Comparison of ENCODE assay signal across 14 cellular contexts in the genomic region with DNA sequence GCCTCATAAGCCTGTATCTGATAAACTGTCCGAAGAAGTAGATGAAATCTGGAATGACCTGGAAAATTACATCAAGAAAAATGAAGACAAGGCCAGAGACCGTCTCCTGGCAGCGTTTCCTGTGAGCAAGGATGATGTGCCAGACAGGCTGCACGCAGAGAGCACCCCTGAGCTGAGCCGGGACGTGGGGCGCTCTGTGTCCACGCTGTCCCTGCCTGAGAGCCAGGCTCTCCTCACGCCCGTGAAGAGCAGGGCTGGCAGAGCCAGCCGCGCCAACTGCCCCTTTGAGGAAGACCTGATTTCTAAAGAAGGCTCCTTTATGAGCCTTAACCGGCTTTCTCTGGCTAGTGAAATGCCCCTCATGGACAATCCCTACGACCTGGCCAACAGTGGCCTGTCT. TPM values are rescaled to one million over a fixed set of nuclear protein-coding genes. Genes with fewer than 3 reads are reported as not detected.
A peak's percentile ranks its signal among the peaks of the same experiment; 100 is the strongest.
DNase-seq lines count a peak whose midpoint lies in the region; ATAC-seq, FAIRE-seq and TF ChIP-seq lines count a peak whose summit lies in the region.
"Had no signal": no experiment of that assay in that cellular context is flagged by ENCODE, and none has a peak within 500 bp of the region (broad histone marks: within the 10 kb centered on the region; RNA-seq: fewer than 3 reads in every experiment).

No MANE protein-coding gene starts in this region.

- TSS peak; percentile 61 for BruUV-seq in GM12878 (replicated peaks; lab: Mats Ljungman, UMichigan)
- BruUV-seq in endothelial cell of umbilical vein (replicated peaks; lab: Mats Ljungman, UMichigan), result TSS peak; percentile 13

- H3K9me3 ChIP-seq in SK-N-SH (no peaks in the 10 kb centered on the region), GM12878 (replicated peaks; ENCODE audit: control insufficient read depth, insufficient read depth, low read length) (no peaks in the 10 kb centered on the region), endothelial cell of umbilical vein (replicated peaks; ENCODE audit: control insufficient read depth, insufficient read depth, low read length) (no peaks in the 10 kb centered on the region)

- H3K4me1 ChIP-seq in SK-N-SH (ENCODE audit: control insufficient read depth in 1 of 2, insufficient read depth in 2 of 2, low read depth in 1 of 2, low read length in 1 of 2) (no peaks in the 10 kb centered on the region), GM12878 (ENCODE audit: control insufficient read depth, insufficient read depth, low read length) (no peaks in the 10 kb centered on the region), endothelial cell of umbilical vein (ENCODE audit: control insufficient read depth, extremely low read depth, insufficient read depth, low read length) (no peaks in the 10 kb centered on the region)

- no peaks in the 10 kb centered on the region for H3K9me2 ChIP-seq in SK-N-SH

- no peaks in the 10 kb centered on the region for H3K36me3 Mint-ChIP-seq in naive thymus-derived CD8-positive, alpha-beta T cell
- H3K36me3 Mint-ChIP-seq: CD14-positive monocyte had no signal

- TF ChIP-seq CTCF in SK-N-SH (IDR thresholded peaks at IDR 0.05) (no peak), GM12878 (IDR thresholded peaks at IDR 0.05 in 2 of 3, conservative IDR thresholded peaks at IDR 0.05 in 1 of 3; ENCODE audit: control insufficient read depth in 2 of 3, extremely low read depth in 1 of 3, insufficient read depth in 1 of 3, low read depth in 3 of 3, low read length in 3 of 3) (no peak), endothelial cell of umbilical vein (IDR thresholded peaks at IDR 0.05; ENCODE audit: extremely low read depth in 1 of 2, insufficient read depth in 1 of 2, low read depth in 1 of 2, low read length in 2 of 2) (no peak)

- CTCF ChIA-PET in SK-N-SH (lab: Yijun Ruan, JAX) (interaction anchor here (0.9 kb wide), 1 partner anchor 16 kb away, joined by 3 read pairs; no protein-coding TSS in a partner anchor), GM12878 (lab: Yijun Ruan, JAX) (interaction anchor here (0.6 kb wide), 1 partner anchor 870 kb away, joined by 3 read pairs; no protein-coding TSS in a partner anchor), endothelial cell of umbilical vein (lab: Charles Lee) (interaction anchor here (0.6 to 1.0 kb wide), 2 partner anchors 14 to 558 kb away, joined by 3 to 4 read pairs; no protein-coding TSS in a partner anchor)

- no peaks in the 10 kb centered on the region for H3F3A ChIP-seq in SK-N-SH (replicated peaks; ENCODE audit: insufficient read depth)

- H2AFZ ChIP-seq in SK-N-SH (ENCODE audit: low read depth) (0 out of 2 replicates have a peak overlapping the region, but pooled peaks have one; percentile 35), GM12878 (ENCODE audit: control insufficient read depth, low read depth, low read length) (no peak overlapping the region), endothelial cell of umbilical vein (ENCODE audit: low read depth, low read length) (no peak overlapping the region)
- H2AFZ ChIP-seq: GM23338 had no signal

- intact Hi-C loops in GM12878 (cut with micrococcal nuclease; ENCODE audit: unreplicated experiment), result no loop called here
- intact Hi-C loops in endothelial cell of umbilical vein (cut with micrococcal nuclease), result no loop called here

- no peak for FAIRE-seq in GM12878 (lab: Jason Lieb, UNC)
- FAIRE-seq in endothelial cell of umbilical vein (lab: Jason Lieb, UNC), result no peak
- FAIRE-seq: GM12891 had no signal

- no peak overlapping the region for H3K4me3 ChIP-seq in SK-N-SH (ENCODE audit: low read depth in 2 of 2, low read length in 1 of 2)
- no peak overlapping the region for H3K4me3 ChIP-seq in GM12878
- H3K4me3 ChIP-seq in endothelial cell of umbilical vein (replicated peaks in 1 of 3; ENCODE audit: insufficient read depth in 1 of 3, low read depth in 1 of 3, low read length in 3 of 3), result no peak overlapping the region
- H3K4me3 ChIP-seq: GM23338 had no signal

- RAD21 ChIA-PET in GM12878 (lab: Charles Lee; ENCODE audit: unreplicated experiment), result no interaction called here

- 48% methylated on average over 12 of the region's 14 CpGs for WGBS in SK-N-SH (ENCODE audit: low lambda C conversion rate)
- 75% methylated on average over 14 of the region's 14 CpGs for WGBS in GM12878 (ENCODE audit: insufficient coverage, insufficient replicate concordance, low lambda C conversion rate, missing lambda C conversion rate)

- H3K9ac ChIP-seq in SK-N-SH, result no peak overlapping the region
- H3K9ac ChIP-seq in GM12878 (ENCODE audit: control insufficient read depth, insufficient read depth, low read length), result no peak overlapping the region
- no peak overlapping the region for H3K9ac ChIP-seq in endothelial cell of umbilical vein (replicated peaks; ENCODE audit: extremely low read depth, insufficient read depth, low read length)

- no peak for DNase-seq in SK-N-SH
- DNase-seq in GM12878 (ENCODE audit: low read depth, low spot score), result no peak
- DNase-seq in endothelial cell of umbilical vein (ENCODE audit: low read depth, low spot score), result no peak
- no peak for DNase-seq in naive thymus-derived CD8-positive, alpha-beta T cell
- DNase-seq in stimulated activated CD8-positive, alpha-beta memory T cell treated with anti-CD3 and anti-CD28 coated beads, Interleukin-4, amount 100 ng/mL, for 48 hours, result no peak
- DNase-seq: CD8-positive, alpha-beta memory T cell; DMS53; H7 had no signal

- H3K9me1 ChIP-seq in endothelial cell of umbilical vein (replicated peaks; ENCODE audit: control insufficient read depth, extremely low read depth, insufficient read depth, low read length), result no peaks in the 10 kb centered on the region

- no peaks in the 10 kb centered on the region for H3K9me3 Mint-ChIP-seq in naive thymus-derived CD8-positive, alpha-beta T cell
- H3K9me3 Mint-ChIP-seq: CD8-positive, alpha-beta memory T cell; GM23338 had no signal

- in situ Hi-C loops in GM12878 (cut with MboI), result no loop called here

- POLR2A ChIA-PET in SK-N-SH (lab: Yijun Ruan, JAX) (no interaction called here), GM12878 (lab: Charles Lee) (no interaction called here), endothelial cell of umbilical vein (lab: Charles Lee) (no interaction called here)
- POLR2A ChIA-PET in naive thymus-derived CD8-positive, alpha-beta T cell (lab: Charles Lee), result no interaction called here

- H3K27me3 Mint-ChIP-seq in naive thymus-derived CD8-positive, alpha-beta T cell, result peaks cover 0 to 1% (median 0%) of the 10 kb centered on the region in 5 donors

- H3K4me1 Mint-ChIP-seq in naive thymus-derived CD8-positive, alpha-beta T cell, result no peaks in the 10 kb centered on the region
- H3K4me1 Mint-ChIP-seq: CD14-positive monocyte; CD8-positive, alpha-beta memory T cell; GM23338 had no signal

- no peak overlapping the region for H3K27ac Mint-ChIP-seq in naive thymus-derived CD8-positive, alpha-beta T cell
- H3K27ac Mint-ChIP-seq: CD14-positive monocyte; CD8-positive, alpha-beta memory T cell; GM23338 had no signal

- H4K20me1 ChIP-seq in SK-N-SH (ENCODE audit: insufficient read depth) (no peaks in the 10 kb centered on the region), GM12878 (ENCODE audit: control insufficient read depth, insufficient read depth) (0 out of 2 replicates have a peak, but pooled peaks cover 2% of the 10 kb centered on the region), endothelial cell of umbilical vein (replicated peaks; ENCODE audit: control insufficient read depth, extremely low read depth, insufficient read depth, low read length) (no peaks in the 10 kb centered on the region)

- no peak for TF ChIP-seq POLR2A in GM12878 (IDR thresholded peaks at IDR 0.05; ENCODE audit: low read depth, low read length)
- no peak for TF ChIP-seq POLR2A in endothelial cell of umbilical vein (IDR thresholded peaks at IDR 0.05; ENCODE audit: low read depth, low read length)

- no peak overlapping the region for H3K4me2 ChIP-seq in SK-N-SH
- no peak overlapping the region for H3K4me2 ChIP-seq in GM12878 (ENCODE audit: control insufficient read depth, insufficient read depth)
- no peak overlapping the region for H3K4me2 ChIP-seq in endothelial cell of umbilical vein (ENCODE audit: insufficient read depth, low read length)
- H3K4me2 ChIP-seq: GM23338 had no signal

- TF ChIP-seq RAD21 in SK-N-SH (IDR thresholded peaks at IDR 0.05; ENCODE audit: low read length), result no peak
- TF ChIP-seq RAD21 in GM12878 (IDR thresholded peaks at IDR 0.05; ENCODE audit: insufficient read depth, low read depth, low read length), result no peak

- H3K36me3 ChIP-seq in SK-N-SH (replicated peaks in 1 of 2; ENCODE audit: control insufficient read depth in 1 of 2, insufficient read depth in 2 of 2, low read length in 1 of 2) (no peaks in the 10 kb centered on the region), GM12878 (ENCODE audit: control insufficient read depth in 2 of 2, insufficient read depth in 2 of 2, low read length in 1 of 2) (no peaks in the 10 kb centered on the region; a peak in 2 of 4 replicates), endothelial cell of umbilical vein (ENCODE audit: control insufficient read depth in 2 of 2, extremely low read depth in 1 of 2, insufficient read depth in 2 of 2, low read length in 2 of 2) (no peaks in the 10 kb centered on the region)

- SMC1A ChIA-PET in GM12878 (lab: Charles Lee; ENCODE audit: uncharacterized antibody, unreplicated experiment), result no interaction called here

- H3K79me2 ChIP-seq in SK-N-SH (ENCODE audit: insufficient read depth) (no peaks in the 10 kb centered on the region), GM12878 (ENCODE audit: control insufficient read depth, insufficient read depth, low read length) (no peaks in the 10 kb centered on the region), endothelial cell of umbilical vein (ENCODE audit: control insufficient read depth, insufficient read depth, low read length) (no peaks in the 10 kb centered on the region)

- H3K4me3 Mint-ChIP-seq in naive thymus-derived CD8-positive, alpha-beta T cell, result no peak overlapping the region
- H3K4me3 Mint-ChIP-seq: CD14-positive monocyte; CD8-positive, alpha-beta memory T cell; GM23338 had no signal

- no peak for TF ChIP-seq EP300 in SK-N-SH (IDR thresholded peaks at IDR 0.05; ENCODE audit: borderline replicate concordance in 1 of 2, low read depth in 1 of 2, low read length in 1 of 2)
- TF ChIP-seq EP300 in GM12878 (IDR thresholded peaks at IDR 0.05; ENCODE audit: borderline replicate concordance in 1 of 2, control insufficient read depth in 1 of 2, low read depth in 2 of 2, low read length in 2 of 2), result no peak

- dilution Hi-C loops in endothelial cell of umbilical vein (cut with MboI; ENCODE audit: extremely low pct_ligation_motif_present, low sequenced_read_pairs), result no loop called here

- H3K27ac ChIP-seq in SK-N-SH (ENCODE audit: low read depth in 2 of 2, low read length in 1 of 2) (no peak overlapping the region), GM12878 (ENCODE audit: control insufficient read depth, insufficient read depth) (no peak overlapping the region), endothelial cell of umbilical vein (ENCODE audit: insufficient read depth, low read depth, low read length) (no peak overlapping the region)
- H3K27ac ChIP-seq: 22Rv1 had no signal

- no peak for ATAC-seq in SK-N-SH treated with all-trans-retinoic acid at 6 μM for 48 hours
- ATAC-seq in GM12878, result no peak
- ATAC-seq in naive thymus-derived CD8-positive, alpha-beta T cell, result no peak
- ATAC-seq in GM18907 (IDR thresholded peaks at IDR 0.05; ENCODE audit: unreplicated experiment), result no peak
- ATAC-seq: GM23338 had no signal

- H3K27me3 ChIP-seq in SK-N-SH (ENCODE audit: insufficient read depth) (no peaks in the 10 kb centered on the region), GM12878 (replicated peaks in 1 of 2; ENCODE audit: control insufficient read depth in 2 of 2, insufficient read depth in 2 of 2, low read length in 1 of 2) (no peaks in the 10 kb centered on the region), endothelial cell of umbilical vein (ENCODE audit: control insufficient read depth in 2 of 2, insufficient read depth in 2 of 2, low read length in 2 of 2) (no peaks in the 10 kb centered on the region)

RNA-seq across cellular contexts. Expression of gene MTHFD1L, which starts 33.9 kb away (rescaled TPM):
- polyA plus RNA-seq in SK-N-SH (2012; rRNA removed) (36.7 and 37.0 TPM in 2 replicates), GM12878 (2011; rRNA removed) (48.1 and 62.7 TPM in 2 replicates), GM12878 (2014; fragmentation: Illumina TruSeq; extraction: Trizol) (39.0 and 39.5 TPM in 2 replicates), GM12878 (2014; fragmentation: Nextera tagmentation; extraction: Ambion mirVana) (10 to 100 TPM; 15.6 to 21.8 TPM), GM12878 (2014; rRNA removed) (25.2 and 27.8 TPM in 2 replicates), GM12878 (2016; fragmentation: Nextera tagmentation; extraction: Ambion mirVana) (10 to 100 TPM; 11.7 to 46.7 TPM), endothelial cell of umbilical vein (31.8 and 40.2 TPM in 2 replicates)
- polyA plus RNA-seq in SK-N-SH (2012; cell fraction: cytosol; rRNA removed), result 35.9 and 36.2 TPM in 2 replicates
- 35.4 and 47.8 TPM in 2 replicates for polyA plus RNA-seq in SK-N-SH (2012; cell fraction: nucleus; rRNA removed)
- total RNA-seq in GM12878 (2013; cell fraction: nucleolus; rRNA removed), result 80.7 and 85.3 TPM in 2 replicates
- total RNA-seq in GM12878 (2014; rRNA removed) (23.0 and 24.3 TPM in 2 replicates), GM12878 (2014; rRNA removed; fragmentation: Illumina TruSeq; extraction: Trizol) (30.9 and 32.3 TPM in 2 replicates), GM12878 (2021) (69.1 and 75.5 TPM in 2 replicates), endothelial cell of umbilical vein (120 and 121 TPM in 2 replicates)
- 22.1 TPM for polyA plus RNA-seq in GM12878 (2011; ENCODE audit: low read depth)
- 30.8 and 36.2 TPM in 2 replicates for polyA plus RNA-seq in GM12878 (2011; cell fraction: cytosol; rRNA removed)
- polyA plus RNA-seq in GM12878 (2011; cell fraction: nucleus; rRNA removed), result 32.6 and 39.7 TPM in 2 replicates
- polyA plus RNA-seq in GM12878 (2012), result 27.5 and 36.5 TPM in 2 replicates
- 46.3 and 55.4 TPM in 2 replicates for polyA minus RNA-seq in GM12878 (2011; rRNA and poly(A)+ RNA removed)
- polyA minus RNA-seq in GM12878 (2011; cell fraction: cytosol; rRNA and poly(A)+ RNA removed), result 14.4 and 20.5 TPM in 2 replicates
- 33.1 and 50.9 TPM in 2 replicates for polyA minus RNA-seq in GM12878 (2011; cell fraction: nucleus; rRNA and poly(A)+ RNA removed)
- 53.2 and 57.9 TPM in 2 replicates for polyA plus RNA-seq in endothelial cell of umbilical vein (2011; cell fraction: cytosol; rRNA removed)
- 76.6 and 82.8 TPM in 2 replicates for polyA plus RNA-seq in endothelial cell of umbilical vein (2011; cell fraction: nucleus; rRNA removed)
- polyA plus RNA-seq in endothelial cell of umbilical vein (2012), result 75.2 and 98.6 TPM in 2 replicates
- polyA minus RNA-seq in endothelial cell of umbilical vein, result 65.1 and 70.7 TPM in 2 replicates
- 34.5 TPM for polyA minus RNA-seq in endothelial cell of umbilical vein (2011; cell fraction: cytosol; rRNA and poly(A)+ RNA removed)
- 81.5 and 117 TPM in 2 replicates for polyA minus RNA-seq in endothelial cell of umbilical vein (2011; cell fraction: nucleus; rRNA and poly(A)+ RNA removed)
- 10 to 100 TPM; 18.2 to 20.1 TPM for total RNA-seq in naive thymus-derived CD8-positive, alpha-beta T cell
- polyA plus RNA-seq in naive thymus-derived CD8-positive, alpha-beta T cell, result 1 to 10 TPM; 3.8 to 8.3 (median 5.1) TPM
